In genomic region chr1:44276006-44276405, GRCh38 we compare ENCODE assay signal across 13 cellular contexts.
DNase-seq lines count a peak whose midpoint lies in the region; ATAC-seq and TF ChIP-seq lines count a peak whose summit lies in the region.
"Had no signal": no experiment of that assay in that cellular context is flagged by ENCODE, and none has a peak within 500 bp of the region (broad histone marks: within the 10 kb centered on the region; RNA-seq: fewer than 3 reads in every experiment).

No MANE protein-coding gene starts in this region.

- H4K20me1 ChIP-seq in Karpas-422 (ENCODE audit: insufficient read depth, low read depth, low read length), result peaks cover 10% of the 10 kb centered on the region; the same call in 1 of the 2 replicates

- peak overlapping the region; percentile 49 for H3K4me3 ChIP-seq in Karpas-422 (ENCODE audit: low read length)
- no peak overlapping the region for H3K4me3 ChIP-seq in fibroblast of villous mesenchyme (ENCODE audit: low read depth, low read length)

- peaks cover 58% of the 10 kb centered on the region for H3K79me2 ChIP-seq in Karpas-422 (ENCODE audit: low read length)

- H3K4me2 ChIP-seq in Karpas-422 (ENCODE audit: low read depth, low read length, poor library complexity, severe bottlenecking), result peak overlapping the region; percentile 76

- peak overlapping the region; percentile 73 for H3K27ac ChIP-seq in Karpas-422 (ENCODE audit: low read length)

- H3K27me3 ChIP-seq in Karpas-422 (ENCODE audit: low read length), result no peaks in the 10 kb centered on the region

- TF ChIP-seq CTCF in fibroblast of villous mesenchyme (IDR thresholded peaks at IDR 0.05; ENCODE audit: insufficient read depth, low read depth, low read length), result no peak

- no peaks in the 10 kb centered on the region for H3K36me3 ChIP-seq in Karpas-422 (ENCODE audit: insufficient read depth, low read length)

- peak overlapping the region; percentile 50 for H3K9ac ChIP-seq in Karpas-422 (ENCODE audit: low read length)

- no peaks in the 10 kb centered on the region for H3K9me3 ChIP-seq in Karpas-422 (ENCODE audit: low read length)

- peaks cover 70% of the 10 kb centered on the region for H3K4me1 ChIP-seq in Karpas-422 (ENCODE audit: low read length)

- H2AFZ ChIP-seq in Karpas-422 (ENCODE audit: low read length), result no peak overlapping the region

- no peak for ATAC-seq in SK-N-SH treated with all-trans-retinoic acid at 6 μM for 48 hours
- no peak for ATAC-seq in GM21515 (IDR thresholded peaks at IDR 0.05; ENCODE audit: unreplicated experiment)
- ATAC-seq: activated naive CD8-positive, alpha-beta T cell treated with anti-CD3 and anti-CD28 coated beads, Interleukin-2, amount 50 U/mL, for 24 hours; Panc1 had no signal

- peak; percentile 19 for DNase-seq in AG20443 (ENCODE audit: low spot score)
- peak; percentile 87 for DNase-seq in Karpas-422
- DNase-seq in NOMO-1 treated with dmso at 0.1 percent for 144 hours (lab: John Stamatoyannopoulos, UW; ENCODE audit: unreplicated experiment), result peak; percentile 16
- DNase-seq in fibroblast of villous mesenchyme (ENCODE audit: low read depth), result peak; percentile 54
- no peak for DNase-seq in effector CD8-positive, alpha-beta T cell (lab: John Stamatoyannopoulos, UW)
- no peak for DNase-seq in NCI-H1694 treated with DMSO at 0.1 percent for 48 hours (lab: John Stamatoyannopoulos, UW)
- DNase-seq: activated CD4-positive, alpha-beta T cell treated with anti-CD3 and anti-CD28 coated beads for 48 hours; activated naive CD8-positive, alpha-beta T cell treated with anti-CD3 and anti-CD28 coated beads, Interleukin-2, amount 50 U/mL, for 24 hours; CD4-positive, CD25-positive, alpha-beta regulatory T cell; stimulated activated CD4-positive, alpha-beta T cell treated with anti-CD3 and anti-CD28 coated beads, Interleukin-12 subunit alpha, Interleukin-12 subunit beta, amount 100 ng/mL, for 4 hours had no signal

- H3K9me2 ChIP-seq in Karpas-422 (replicated peaks; ENCODE audit: insufficient read depth, low read length), result no peaks in the 10 kb centered on the region

TF ChIP-seq in SK-N-SH treated with all-trans-retinoic acid at 6 μM for 48 hours, 23 proteins besides CTCF, POLR2A, EP300 and RAD21:
- TF ChIP-seq PPARA (CRISPR knock-in tag; IDR thresholded peaks at IDR 0.05; ENCODE audit: borderline replicate concordance), result no peak

Comparison
In these comparisons a context has a peak if more than half of its experiments do, and no peak if none do; other contexts are left out.
1. DNase-seq: peak in AG20443 (single experiment), Karpas-422 (single experiment), NOMO-1 treated with dmso at 0.1 percent for 144 hours (single experiment) and fibroblast of villous mesenchyme (single experiment); none in effector CD8-positive, alpha-beta T cell (single experiment) and NCI-H1694 treated with DMSO at 0.1 percent for 48 hours (single experiment).